In the genomic region with DNA sequence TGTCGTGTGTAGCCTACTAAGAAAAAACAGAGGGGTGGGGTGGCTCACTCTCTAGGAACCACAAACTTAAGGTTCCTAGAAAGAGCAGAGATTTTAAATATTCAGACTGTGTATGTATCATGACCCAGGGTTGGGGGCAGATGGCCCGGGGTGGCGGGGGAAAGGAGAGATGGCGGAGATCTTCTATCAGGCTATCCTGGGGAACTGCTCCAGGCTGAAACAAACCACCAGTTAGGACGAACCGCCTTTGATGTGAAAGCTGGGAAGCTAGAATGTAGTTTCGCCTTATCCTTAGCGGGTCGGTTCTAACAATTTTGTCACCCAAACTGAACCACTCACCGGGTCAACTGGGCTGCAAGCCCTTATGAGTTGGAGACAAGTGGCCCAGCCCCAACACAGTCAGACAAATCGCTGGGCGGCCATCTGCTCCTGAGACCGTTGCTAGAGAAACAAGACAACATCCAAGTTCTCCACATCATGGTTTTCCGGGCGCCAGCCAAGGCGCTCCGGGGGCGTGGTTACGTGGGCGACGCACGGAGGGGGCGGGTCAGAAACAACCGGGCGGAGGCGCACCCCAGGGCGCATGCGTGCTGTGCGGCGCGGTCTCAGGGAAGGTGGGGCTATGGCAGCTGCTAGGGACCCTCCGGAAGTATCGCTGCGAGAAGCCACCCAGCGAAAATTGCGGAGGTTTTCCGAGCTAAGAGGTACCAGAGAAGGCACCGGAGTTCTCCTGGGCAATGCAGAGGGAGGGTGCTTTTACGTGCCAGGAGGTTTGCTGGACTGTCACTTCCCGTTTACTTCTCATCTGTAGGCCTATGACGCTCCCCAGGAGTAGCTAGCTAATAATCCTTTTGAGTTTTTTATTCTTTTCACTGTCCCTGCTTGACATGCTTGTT, we compare ENCODE assay signal across 8 cellular contexts. TPM values are rescaled to one million over a fixed set of nuclear protein-coding genes. Genes with fewer than 3 reads are reported as not detected.
A peak's percentile ranks its signal among the peaks of the same experiment; 100 is the strongest.
DNase-seq lines count a peak whose midpoint lies in the region; ATAC-seq and TF ChIP-seq lines count a peak whose summit lies in the region.

A gene (plus strand): TSS at position 586 of the 896 bp plus-strand sequence. CDS start 37 bp downstream, at position 623.
A gene with protein sequence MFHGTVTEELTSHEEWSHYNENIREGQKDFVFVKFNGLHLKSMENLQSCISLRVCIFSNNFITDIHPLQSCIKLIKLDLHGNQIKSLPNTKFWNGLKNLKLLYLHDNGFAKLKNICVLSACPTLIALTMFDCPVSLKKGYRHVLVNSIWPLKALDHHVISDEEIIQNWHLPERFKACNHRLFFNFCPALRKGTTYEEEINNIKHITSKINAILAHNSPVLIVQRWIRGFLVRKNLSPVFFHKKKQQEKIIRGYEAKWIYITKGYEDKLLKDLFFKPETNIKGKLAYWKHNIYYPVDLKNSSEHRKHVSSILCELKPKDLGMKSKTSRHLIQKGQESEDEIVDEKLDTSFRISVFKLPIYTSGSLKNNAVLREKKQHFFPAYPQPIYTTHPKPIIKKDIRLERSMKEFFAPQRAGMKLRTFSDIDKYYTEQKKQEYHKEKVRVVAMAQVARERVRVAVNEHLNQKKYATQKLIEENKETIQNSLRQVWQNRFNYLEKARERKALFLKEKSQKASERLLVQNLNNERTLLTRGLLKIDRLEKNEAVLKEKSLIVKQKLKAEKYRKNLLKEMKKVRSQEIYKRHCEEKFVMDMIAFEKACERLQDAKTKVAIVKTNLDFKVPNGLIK (minus strand): TSS at position 520 of the 896 bp plus-strand sequence. CDS start 14,492 bp downstream, outside the sequence.

- H3K4me3 Mint-ChIP-seq in activated naive CD8-positive, alpha-beta T cell treated with anti-CD3 and anti-CD28 coated beads, Interleukin-2, amount 10 ng/mL, durations not matched to agents 7 days and 5 days: peak within 1 kb of the TSS; percentile 93

- TF ChIP-seq CTCF in GM12864 (IDR thresholded peaks at IDR 0.05; ENCODE audit: low read depth, low read length, missing control alignments) (no peak), osteoblast (IDR thresholded peaks at IDR 0.05; ENCODE audit: extremely low read depth, low read depth, low read length) (no peak), thoracic aorta (IDR thresholded peaks at IDR 0.05) (no peak)

- H3K27me3 Mint-ChIP-seq in activated naive CD8-positive, alpha-beta T cell treated with anti-CD3 and anti-CD28 coated beads, Interleukin-2, amount 10 ng/mL, durations not matched to agents 7 days and 5 days: no peaks in the 10 kb centered on the region

- H3K9me3 Mint-ChIP-seq in activated naive CD8-positive, alpha-beta T cell treated with anti-CD3 and anti-CD28 coated beads, Interleukin-2, amount 10 ng/mL, durations not matched to agents 7 days and 5 days: no peaks in the 10 kb centered on the region

- DNase-seq in GM12864 (ENCODE audit: low read depth) (peak; percentile 81), NCI-H1105 treated with DMSO at 0.1 percent for 48 hours (lab: John Stamatoyannopoulos, UW) (peak; percentile 94), SKM-1 treated with dmso at 0.1 percent for 144 hours (lab: John Stamatoyannopoulos, UW; ENCODE audit: unreplicated experiment) (peak; percentile 86), head of caudate nucleus (peak; percentile 82 to 97 (median 94)), osteoblast (ENCODE audit: insufficient read length, low spot score, missing footprints) (peak; percentile 95), thoracic aorta (ENCODE audit: low spot score) (peak; percentile 85)
- peak; percentile 98 for DNase-seq in activated naive CD8-positive, alpha-beta T cell treated with anti-CD3 and anti-CD28 coated beads, Interleukin-2, amount 10 ng/mL, durations not matched to agents 7 days and 5 days

- peaks cover 7% of the 10 kb centered on the region for H3K36me3 Mint-ChIP-seq in activated naive CD8-positive, alpha-beta T cell treated with anti-CD3 and anti-CD28 coated beads, Interleukin-2, amount 10 ng/mL, durations not matched to agents 7 days and 5 days

- H3K36me3 ChIP-seq in osteoblast (ENCODE audit: insufficient read depth, low read length): no peaks in the 10 kb centered on the region
- no peaks in the 10 kb centered on the region for H3K36me3 ChIP-seq in thoracic aorta

- H3K4me2 ChIP-seq in osteoblast (ENCODE audit: insufficient read depth, low read length): peak within 1 kb of the TSS; percentile 82

- H2AFZ ChIP-seq in osteoblast (ENCODE audit: low read length): peak within 1 kb of the TSS; percentile 99

- H3K27me3 ChIP-seq in osteoblast (ENCODE audit: insufficient read depth, low read length) (no peaks in the 10 kb centered on the region), thoracic aorta (replicated peaks; ENCODE audit: insufficient read depth) (no peaks in the 10 kb centered on the region)

- no peaks in the 10 kb centered on the region for H4K20me1 ChIP-seq in osteoblast (ENCODE audit: insufficient read depth, low read length)

- intact Hi-C loops in head of caudate nucleus (cut with DNase I): no loop called here

- H3K4me3 ChIP-seq in GM12864 (ENCODE audit: low read depth, low read length) (peak within 1 kb of the TSS; percentile 92), osteoblast (ENCODE audit: insufficient read depth, low read length) (peak within 1 kb of the TSS; percentile 85), thoracic aorta (peak within 1 kb of the TSS; percentile 83)

- peaks cover 14% of the 10 kb centered on the region for H3K4me1 Mint-ChIP-seq in activated naive CD8-positive, alpha-beta T cell treated with anti-CD3 and anti-CD28 coated beads, Interleukin-2, amount 10 ng/mL, durations not matched to agents 7 days and 5 days

- peak; percentile 93 for ATAC-seq in HG02678 (IDR thresholded peaks at IDR 0.05; ENCODE audit: unreplicated experiment)
- peak; percentile 98 for ATAC-seq in activated naive CD8-positive, alpha-beta T cell treated with anti-CD3 and anti-CD28 coated beads, Interleukin-2, amount 10 ng/mL, durations not matched to agents 7 days and 5 days (ENCODE audit: low read depth)
- ATAC-seq in thoracic aorta (ENCODE audit: insufficient number of reproducible peaks, low FRiP score, low read depth): peak; percentile 96

- POLR2A ChIA-PET in activated naive CD8-positive, alpha-beta T cell treated with anti-CD3 and anti-CD28 coated beads, Interleukin-2, amount 10 ng/mL, durations not matched to agents 7 days and 5 days (lab: Charles Lee): interaction anchor here (1.6 kb wide), 1 partner anchor 535 kb away, joined by 7 read pairs; a partner anchor contains a TSS

- peak within 1 kb of the TSS; percentile 91 for H3K27ac Mint-ChIP-seq in activated naive CD8-positive, alpha-beta T cell treated with anti-CD3 and anti-CD28 coated beads, Interleukin-2, amount 10 ng/mL, durations not matched to agents 7 days and 5 days

- H3K27ac ChIP-seq in osteoblast (ENCODE audit: low read depth, low read length) (peak within 1 kb of the TSS; percentile 71), thoracic aorta (peak within 1 kb of the TSS; percentile 48 to 76)

- H3K9me3 ChIP-seq in osteoblast (ENCODE audit: low read depth, low read length): no peaks in the 10 kb centered on the region
- H3K9me3 ChIP-seq in thoracic aorta: no peaks in the 10 kb centered on the region

- peaks cover 5% of the 10 kb centered on the region for H3K4me1 ChIP-seq in osteoblast (ENCODE audit: insufficient read depth, low read length)
- peaks cover 12 to 14% of the 10 kb centered on the region in 2 donors for H3K4me1 ChIP-seq in thoracic aorta (ENCODE audit: control insufficient read depth in 1 of 2, low read depth in 2 of 2)

- peaks cover 9% of the 10 kb centered on the region for H3K79me2 ChIP-seq in osteoblast (ENCODE audit: insufficient read depth, low read length)

RNA-seq across cellular contexts. Expression of the first gene that starts in this region (rescaled TPM):
- 10 to 100 TPM in 1 of 2 experiments, 1 to 10 TPM in 1; 9.9 to 12.4 TPM for total RNA-seq in activated naive CD8-positive, alpha-beta T cell treated with anti-CD3 and anti-CD28 coated beads, Interleukin-2, amount 10 ng/mL, durations not matched to agents 7 days and 5 days
- total RNA-seq in osteoblast: 16.3 and 19.2 TPM in 2 replicates
- 10 to 100 TPM in 1 of 2 donors, 1 to 10 TPM in 1; 8.9 to 17.1 TPM for total RNA-seq in thoracic aorta

RNA-seq across cellular contexts. Expression of the second gene that starts in this region (rescaled TPM):
- 1 to 10 TPM; 1.7 to 1.8 TPM for total RNA-seq in activated naive CD8-positive, alpha-beta T cell treated with anti-CD3 and anti-CD28 coated beads, Interleukin-2, amount 10 ng/mL, durations not matched to agents 7 days and 5 days
- total RNA-seq in osteoblast: 0.59 and 0.72 TPM in 2 replicates
- total RNA-seq in thoracic aorta: 1 to 10 TPM in 1 of 2 donors, under 1 TPM in 1; 0.85 to 1.1 TPM

Comparison
In these comparisons a context has a peak if more than half of its experiments do, and no peak if none do; other contexts are left out.
1. Peak in every context shown above with its lines: DNase-seq, ATAC-seq, H3K4me3 ChIP-seq and H3K27ac ChIP-seq.